10 cellular contexts compared by ENCODE assay signal in the genomic region with DNA sequence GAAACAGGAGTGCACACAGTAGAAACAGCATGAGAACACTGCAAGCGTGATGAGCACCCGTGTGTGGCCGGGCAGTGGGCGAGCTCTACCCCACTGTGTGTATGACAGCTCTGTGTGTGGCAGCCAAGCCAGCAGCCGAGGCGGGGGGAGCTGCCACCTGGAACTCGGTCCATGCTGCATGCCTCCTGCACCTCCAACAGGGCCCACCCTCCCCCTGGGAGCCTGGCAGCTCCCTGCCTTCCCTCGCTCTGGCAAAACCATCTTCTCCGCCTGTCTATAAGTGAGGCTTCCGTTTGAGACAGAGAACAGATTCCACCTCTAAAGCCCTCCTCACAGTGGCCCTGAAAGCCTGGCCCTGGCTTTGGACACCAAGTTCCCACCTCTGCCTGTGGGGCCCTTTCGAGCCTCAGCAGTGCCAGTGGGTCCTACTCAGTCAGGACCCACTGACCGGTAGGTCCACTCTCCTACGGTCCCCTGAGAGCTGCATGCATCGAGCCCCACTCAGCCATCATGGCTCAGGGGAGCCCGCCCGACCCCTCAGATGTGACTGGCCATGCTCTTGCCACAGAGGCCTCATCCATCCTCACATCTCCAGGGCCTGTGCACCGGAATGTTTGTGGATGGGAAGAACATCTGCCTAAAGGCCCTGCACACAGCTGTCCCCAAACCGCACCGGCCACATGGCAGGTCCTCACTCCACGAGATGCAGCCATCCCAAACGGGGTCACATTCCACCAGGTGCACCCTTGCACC. TPM values are rescaled to one million over a fixed set of nuclear protein-coding genes. Genes with fewer than 3 reads are reported as not detected.
DNase-seq lines count a peak whose midpoint lies in the region; ATAC-seq, FAIRE-seq and TF ChIP-seq lines count a peak whose summit lies in the region.
"Had no signal": no experiment of that assay in that cellular context is flagged by ENCODE, and none has a peak within 500 bp of the region (broad histone marks: within the 10 kb centered on the region; RNA-seq: fewer than 3 reads in every experiment).

No MANE protein-coding gene starts in this region.

- peaks cover 49% of the 10 kb centered on the region for H3K36me3 Mint-ChIP-seq in central memory CD8-positive, alpha-beta T cell (ENCODE audit: insufficient read depth)

- no peaks in the 10 kb centered on the region for H3K9me3 Mint-ChIP-seq in central memory CD8-positive, alpha-beta T cell

- H3K27me3 ChIP-seq in NT2/D1 (ENCODE audit: insufficient read depth, insufficient read length): no peaks in the 10 kb centered on the region

- H3K27ac Mint-ChIP-seq in central memory CD8-positive, alpha-beta T cell (ENCODE audit: low read depth): peak overlapping the region; percentile 29

- H3K9me3 ChIP-seq in NT2/D1 (ENCODE audit: insufficient read depth, low read length) (no peaks in the 10 kb centered on the region), mesodermal cell (ENCODE audit: control insufficient read depth, low read length) (no peaks in the 10 kb centered on the region), kidney (ENCODE audit: control insufficient read depth in 1 of 2, low read length in 2 of 2) (no peaks in the 10 kb centered on the region)

- TF ChIP-seq CTCF in kidney (IDR thresholded peaks at IDR 0.05; ENCODE audit: borderline replicate concordance, extremely low read depth, insufficient read depth) (no peak), GM10266 (IDR thresholded peaks at IDR 0.05; ENCODE audit: control insufficient read depth, insufficient read depth, low read depth, missing control alignments) (no peak)

- H3K9ac ChIP-seq in NT2/D1 (ENCODE audit: insufficient read length, low read depth) (peak overlapping the region; percentile 46), kidney (ENCODE audit: low read length in 2 of 2) (no peak overlapping the region)

- peak overlapping the region; percentile 37 for H3K4me3 Mint-ChIP-seq in central memory CD8-positive, alpha-beta T cell

- intact Hi-C loops in kidney (cut with DNase I): no loop called here

- H3K4me1 Mint-ChIP-seq in central memory CD8-positive, alpha-beta T cell: peaks cover 19% of the 10 kb centered on the region

- H3K4me1 ChIP-seq in NT2/D1 (ENCODE audit: insufficient read depth, insufficient read length) (peaks cover 25% of the 10 kb centered on the region), mesodermal cell (ENCODE audit: control insufficient read depth, insufficient read depth, low read length, poor library complexity, severe bottlenecking) (peaks cover 12% of the 10 kb centered on the region), kidney (ENCODE audit: control insufficient read depth in 1 of 2, insufficient read depth in 1 of 2, low read depth in 1 of 2, low read length in 2 of 2) (peaks cover 3 to 8% of the 10 kb centered on the region in 2 donors)

- FAIRE-seq in kidney (lab: Jason Lieb, UNC): no peak
- no peak for FAIRE-seq in GM12892 (lab: Jason Lieb, UNC)

- ATAC-seq in central memory CD8-positive, alpha-beta T cell (replicated peaks; ENCODE audit: extremely low read depth, poor library complexity, severe bottlenecking): no peak

- 93 to 94% methylated on average over 21 of the region's 21 CpGs for WGBS in mesodermal cell (ENCODE audit: insufficient coverage in 2 of 2), 2 experiments

- H3K4me3 ChIP-seq in NT2/D1 (ENCODE audit: insufficient read length, low read depth) (no peak overlapping the region), mesodermal cell (ENCODE audit: extremely low read depth, insufficient read depth, low read length, poor library complexity, severe bottlenecking) (no peak overlapping the region), kidney (ENCODE audit: low read length in 2 of 2) (no peak overlapping the region)

- H3K36me3 ChIP-seq in NT2/D1 (ENCODE audit: insufficient read depth, insufficient read length, low read length) (peaks cover 59% of the 10 kb centered on the region), mesodermal cell (ENCODE audit: control insufficient read depth, insufficient read depth, low read length) (peaks cover 85% of the 10 kb centered on the region), kidney (ENCODE audit: control insufficient read depth in 1 of 2, insufficient read depth in 2 of 2, low read length in 2 of 2) (no peaks in the 10 kb centered on the region)

- DNase-seq in NT2/D1 (ENCODE audit: low read depth, low spot score): no peak
- no peak for DNase-seq in central memory CD8-positive, alpha-beta T cell (ENCODE audit: low spot score in 2 of 2)
- DNase-seq in kidney: no peak
- no peak for DNase-seq in GM10266 (ENCODE audit: extremely low spot score)
- DNase-seq in GM12892 (ENCODE audit: insufficient read length): no peak
- DNase-seq: KBM-7, NCI-H510A treated with DMSO at 0.1 percent for 48 hours, T-helper 2 cell had no signal

- TF ChIP-seq POLR2A in GM12892 (IDR thresholded peaks at IDR 0.05; ENCODE audit: low read depth, low read length): no peak

- H3K27ac ChIP-seq in mesodermal cell (ENCODE audit: low read depth, low read length, severe bottlenecking) (peak overlapping the region; percentile 16), temporal lobe (ENCODE audit: low read depth, low read length) (peak overlapping the region; percentile 54), kidney (ENCODE audit: low read depth in 2 of 2, low read length in 2 of 2) (no peak overlapping the region)

- no peaks in the 10 kb centered on the region for H3K27me3 Mint-ChIP-seq in central memory CD8-positive, alpha-beta T cell

RNA-seq across cellular contexts. Expression of gene C13orf46, which starts 52.4 kb away (rescaled TPM):
- 0.41 TPM for polyA plus RNA-seq in mesodermal cell (2013, experiment 1 of 2)
- 0.35 TPM for polyA plus RNA-seq in mesodermal cell (2013, experiment 2 of 2)
- 0.25 TPM for total RNA-seq in temporal lobe
- 1.1 TPM for total RNA-seq in kidney
- polyA plus RNA-seq in kidney (ENCODE audit: insufficient read depth, low read depth, low replicate concordance): not detected
- 0.08 TPM for polyA plus RNA-seq in GM12892 (2012; ENCODE audit: missing spikeins)

Comparison
In these comparisons a context has a peak if more than half of its experiments do, and no peak if none do; other contexts are left out.
1. H3K27ac ChIP-seq: peak in mesodermal cell (single experiment) and temporal lobe (single experiment); none in kidney (0 of 2).